1 cellular context compared by ENCODE assay signal in the genomic region with DNA sequence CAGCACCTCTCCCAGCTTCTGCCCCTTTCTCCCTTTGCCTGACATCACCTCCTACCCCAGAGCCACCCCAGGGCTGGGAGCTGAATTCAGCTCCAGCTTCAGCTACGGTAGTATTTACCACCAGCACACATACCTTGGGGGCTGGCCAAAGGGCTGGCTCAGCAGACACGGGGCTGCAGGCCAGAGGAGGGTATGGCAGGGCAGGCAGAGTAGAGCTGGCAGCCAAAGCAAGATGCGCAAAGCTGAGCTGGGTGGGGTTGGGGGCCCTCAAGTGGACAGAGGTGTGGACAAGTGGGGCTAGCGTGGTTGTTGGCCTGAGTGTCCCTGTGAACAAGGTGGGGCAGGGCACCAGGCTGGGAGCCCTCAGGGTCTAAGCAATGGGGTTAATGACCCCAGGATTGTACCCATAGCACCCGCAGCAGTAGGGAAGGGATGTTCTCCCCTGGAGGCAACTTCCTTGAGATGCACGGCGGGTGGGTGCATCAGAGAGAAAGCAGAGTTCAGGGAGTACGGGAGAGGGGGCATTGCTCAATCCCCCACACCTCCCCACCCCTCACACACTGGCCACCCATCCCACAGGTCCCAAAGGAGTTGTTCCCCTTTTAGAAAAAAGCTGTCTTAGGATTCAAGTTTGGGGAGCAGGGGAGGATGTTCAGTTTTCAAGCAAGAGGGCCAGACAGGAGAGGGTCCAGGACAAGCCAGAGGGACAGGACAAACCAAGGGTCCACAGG.
TF ChIP-seq lines count a peak whose summit lies in the region.

No MANE protein-coding gene starts in this region.

TF ChIP-seq in WTC11, 78 proteins besides CTCF, POLR2A, EP300 and RAD21 (continued from another document):
- TF ChIP-seq STAT6 (CRISPR knock-in tag; conservative IDR thresholded peaks at IDR 0.05; ENCODE audit: low read depth), result no peak
- TF ChIP-seq ETV6 (CRISPR knock-in tag; IDR thresholded peaks at IDR 0.05), result no peak
- no peak for TF ChIP-seq ZBTB43 (CRISPR knock-in tag; IDR thresholded peaks at IDR 0.05)
- TF ChIP-seq ZNF121 (CRISPR knock-in tag; IDR thresholded peaks at IDR 0.05), result no peak
- no peak for TF ChIP-seq ZSCAN18 (CRISPR knock-in tag; IDR thresholded peaks at IDR 0.05)
- no peak for TF ChIP-seq CREM (CRISPR knock-in tag; IDR thresholded peaks at IDR 0.05)
